In the genomic region with DNA sequence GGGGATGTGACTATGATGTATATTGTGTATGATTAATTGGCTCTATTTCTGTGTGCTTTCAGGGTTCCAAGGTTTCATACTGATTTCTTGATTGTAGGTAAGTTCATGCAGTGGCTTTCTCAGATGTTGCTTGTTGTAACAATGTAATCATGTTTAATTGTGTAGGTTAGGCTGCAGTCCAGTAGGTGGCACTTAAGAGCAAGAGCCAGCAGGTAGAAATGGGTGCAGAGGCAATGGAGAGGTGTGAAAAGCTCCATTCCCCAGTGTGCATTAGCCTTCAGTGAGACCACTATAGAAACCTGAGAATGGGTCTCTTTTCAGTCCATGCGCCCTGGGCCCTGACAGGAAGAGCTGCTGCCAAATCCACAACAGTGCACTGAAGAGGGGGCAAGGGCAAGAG, we compare ENCODE assay signal across 12 cellular contexts. TPM values are rescaled to one million over a fixed set of nuclear protein-coding genes. Genes with fewer than 3 reads are reported as not detected.
DNase-seq lines count a peak whose midpoint lies in the region; ATAC-seq, FAIRE-seq and TF ChIP-seq lines count a peak whose summit lies in the region.
"Had no signal": no experiment of that assay in that cellular context is flagged by ENCODE, and none has a peak within 500 bp of the region (broad histone marks: within the 10 kb centered on the region; RNA-seq: fewer than 3 reads in every experiment).

No MANE protein-coding gene starts in this region.

- BruUV-seq in GM12878 (replicated peaks; lab: Mats Ljungman, UMichigan) = no TSS peak

- no peaks in the 10 kb centered on the region for H3F3A ChIP-seq in SK-N-SH (replicated peaks; ENCODE audit: insufficient read depth)

- RAD21 ChIA-PET in GM12878 (lab: Charles Lee; ENCODE audit: unreplicated experiment) = no interaction called here

- H3K9ac ChIP-seq in SK-N-SH = no peak overlapping the region
- no peak overlapping the region for H3K9ac ChIP-seq in KMS-11
- no peak overlapping the region for H3K9ac ChIP-seq in GM12878 (ENCODE audit: control insufficient read depth, insufficient read depth, low read length)

- H4K20me1 ChIP-seq in SK-N-SH (ENCODE audit: insufficient read depth) (no peaks in the 10 kb centered on the region), KMS-11 (ENCODE audit: insufficient read depth) (no peaks in the 10 kb centered on the region), GM12878 (ENCODE audit: control insufficient read depth, insufficient read depth) (no peaks in the 10 kb centered on the region)

- H3K4me1 Mint-ChIP-seq in type B pancreatic cell (ENCODE audit: unreplicated experiment) = no peaks in the 10 kb centered on the region

- SMC1A ChIA-PET in GM12878 (lab: Charles Lee; ENCODE audit: uncharacterized antibody, unreplicated experiment) = no interaction called here

- DNase-seq in SK-N-SH = peak; percentile 8
- no peak for DNase-seq in GM12878 (ENCODE audit: low read depth, low spot score)
- DNase-seq in type B pancreatic cell (ENCODE audit: extremely low spot score, unreplicated experiment) = no peak
- DNase-seq: amniotic stem cell; effector CD4-positive, alpha-beta T cell; NCI-H1436 treated with DMSO at 0.1 percent for 48 hours had no signal

- H3K4me2 ChIP-seq in SK-N-SH = no peak overlapping the region
- no peak overlapping the region for H3K4me2 ChIP-seq in KMS-11
- H3K4me2 ChIP-seq in GM12878 (ENCODE audit: control insufficient read depth, insufficient read depth) = no peak overlapping the region

- in situ Hi-C loops in GM12878 (cut with MboI) = no loop called here

- FAIRE-seq in GM12878 (lab: Jason Lieb, UNC) = no peak

- no peaks in the 10 kb centered on the region for H3K36me3 Mint-ChIP-seq in type B pancreatic cell

- no peak overlapping the region for H3K4me3 ChIP-seq in SK-N-SH (ENCODE audit: low read depth in 2 of 2, low read length in 1 of 2)
- H3K4me3 ChIP-seq in KMS-11 (IDR thresholded peaks at IDR 0.05; ENCODE audit: insufficient read depth, low read depth, low read length) = no peak overlapping the region
- no peak overlapping the region for H3K4me3 ChIP-seq in GM12878

- 0 out of 2 replicates have a peak, but pooled peaks cover 5% of the 10 kb centered on the region for H3K9me2 ChIP-seq in SK-N-SH

- H3K36me3 ChIP-seq in SK-N-SH (replicated peaks in 1 of 2; ENCODE audit: control insufficient read depth in 1 of 2, insufficient read depth in 2 of 2, low read length in 1 of 2) = no peaks in the 10 kb centered on the region
- H3K36me3 ChIP-seq in KMS-11 (ENCODE audit: insufficient read depth) = no peaks in the 10 kb centered on the region
- no peaks in the 10 kb centered on the region for H3K36me3 ChIP-seq in GM12878 (ENCODE audit: control insufficient read depth in 2 of 2, insufficient read depth in 2 of 2, low read length in 1 of 2)

- H3K27ac ChIP-seq in SK-N-SH (ENCODE audit: low read depth in 2 of 2, low read length in 1 of 2) (no peak overlapping the region), KMS-11 (no peak overlapping the region), GM12878 (ENCODE audit: control insufficient read depth, insufficient read depth) (no peak overlapping the region)

- WGBS in SK-N-SH (ENCODE audit: low lambda C conversion rate) = no CpG with 5 or more reads among the region's 1 CpG
- WGBS in GM12878 (ENCODE audit: insufficient coverage, insufficient replicate concordance, low lambda C conversion rate, missing lambda C conversion rate) = 57% methylated on average over 1 of the region's 1 CpG

- TF ChIP-seq RAD21 in SK-N-SH (IDR thresholded peaks at IDR 0.05; ENCODE audit: low read length) = peak; percentile 28; the same call in 1 of the 2 replicates
- peak; percentile 43 for TF ChIP-seq RAD21 in GM12878 (IDR thresholded peaks at IDR 0.05; ENCODE audit: insufficient read depth, low read depth, low read length)

- TF ChIP-seq CTCF in SK-N-SH (IDR thresholded peaks at IDR 0.05) = peak; percentile 49
- TF ChIP-seq CTCF in KMS-11 (conservative IDR thresholded peaks at IDR 0.05; ENCODE audit: low read depth, low read length) = peak; percentile 49; the same call in 1 of the 2 replicates
- TF ChIP-seq CTCF in GM12878 (IDR thresholded peaks at IDR 0.05 in 2 of 3, conservative IDR thresholded peaks at IDR 0.05 in 1 of 3; ENCODE audit: control insufficient read depth in 2 of 3, extremely low read depth in 1 of 3, insufficient read depth in 1 of 3, low read depth in 3 of 3, low read length in 3 of 3) = peak; percentile 33 to 55 (median 50); a peak in 4 of 6 replicates
- TF ChIP-seq CTCF in type B pancreatic cell (conservative IDR thresholded peaks at IDR 0.05) = peak; percentile 57

- TF ChIP-seq POLR2A in GM12878 (IDR thresholded peaks at IDR 0.05; ENCODE audit: low read depth, low read length) = no peak

- POLR2A ChIA-PET in SK-N-SH (lab: Yijun Ruan, JAX) (no interaction called here), GM12878 (lab: Charles Lee) (no interaction called here)

- H3K79me2 ChIP-seq in SK-N-SH (ENCODE audit: insufficient read depth) (no peaks in the 10 kb centered on the region), KMS-11 (ENCODE audit: insufficient read depth, low read depth) (no peaks in the 10 kb centered on the region), GM12878 (ENCODE audit: control insufficient read depth, insufficient read depth, low read length) (no peaks in the 10 kb centered on the region)

- no peaks in the 10 kb centered on the region for H3K9me3 ChIP-seq in SK-N-SH
- no peaks in the 10 kb centered on the region for H3K9me3 ChIP-seq in GM12878 (replicated peaks; ENCODE audit: control insufficient read depth, insufficient read depth, low read length)

- no peak for ATAC-seq in SK-N-SH treated with all-trans-retinoic acid at 6 μM for 48 hours
- ATAC-seq in GM12878 = peak; percentile 64
- no peak for ATAC-seq in HG02610 (IDR thresholded peaks at IDR 0.05; ENCODE audit: unreplicated experiment)
- ATAC-seq in GM21360 (IDR thresholded peaks at IDR 0.05; ENCODE audit: unreplicated experiment) = no peak
- ATAC-seq in GM19023 (IDR thresholded peaks at IDR 0.05; ENCODE audit: unreplicated experiment) = no peak

- H3K4me1 ChIP-seq in SK-N-SH (ENCODE audit: control insufficient read depth in 1 of 2, insufficient read depth in 2 of 2, low read depth in 1 of 2, low read length in 1 of 2) (no peaks in the 10 kb centered on the region), KMS-11 (ENCODE audit: low read depth, poor library complexity, severe bottlenecking) (peaks cover 5% of the 10 kb centered on the region), GM12878 (ENCODE audit: control insufficient read depth, insufficient read depth, low read length) (no peaks in the 10 kb centered on the region)

- no peak overlapping the region for H3K4me3 Mint-ChIP-seq in type B pancreatic cell
- H3K4me3 Mint-ChIP-seq: stimulated activated naive CD8-positive, alpha-beta T cell treated with anti-CD3 and anti-CD28 coated beads, Interleukin-15, Interleukin-2, amounts not matched to agents 100 ng/mL and 50 ng/mL, for 24 hours had no signal

- no peaks in the 10 kb centered on the region for H3K27me3 ChIP-seq in SK-N-SH (ENCODE audit: insufficient read depth)
- H3K27me3 ChIP-seq in KMS-11 (ENCODE audit: insufficient read depth, low read depth) = no peaks in the 10 kb centered on the region
- H3K27me3 ChIP-seq in GM12878 (replicated peaks in 1 of 2; ENCODE audit: control insufficient read depth in 2 of 2, insufficient read depth in 2 of 2, low read length in 1 of 2) = no peaks in the 10 kb centered on the region

- intact Hi-C loops in GM12878 (cut with micrococcal nuclease; ENCODE audit: unreplicated experiment) = no loop called here

- no peak overlapping the region for H3K27ac Mint-ChIP-seq in type B pancreatic cell
- H3K27ac Mint-ChIP-seq: stimulated activated naive CD8-positive, alpha-beta T cell treated with anti-CD3 and anti-CD28 coated beads, Interleukin-15, Interleukin-2, amounts not matched to agents 100 ng/mL and 50 ng/mL, for 24 hours had no signal

- no peak overlapping the region for H2AFZ ChIP-seq in SK-N-SH (ENCODE audit: low read depth)
- no peak overlapping the region for H2AFZ ChIP-seq in KMS-11 (ENCODE audit: low read depth)
- no peak overlapping the region for H2AFZ ChIP-seq in GM12878 (ENCODE audit: control insufficient read depth, low read depth, low read length)

- CTCF ChIA-PET in SK-N-SH (lab: Yijun Ruan, JAX) = interaction anchor here (0.7 to 1.2 kb wide), 3 partner anchors 53 to 1727 kb away, joined by 3 read pairs; no protein-coding TSS in a partner anchor
- CTCF ChIA-PET in GM12878 (lab: Yijun Ruan, JAX) = interaction anchor here (1.2 kb wide), 1 partner anchor 140 kb away, joined by 3 read pairs; no protein-coding TSS in a partner anchor

- no peaks in the 10 kb centered on the region for H3K27me3 Mint-ChIP-seq in type B pancreatic cell
- H3K27me3 Mint-ChIP-seq: stimulated activated naive CD8-positive, alpha-beta T cell treated with anti-CD3 and anti-CD28 coated beads, Interleukin-15, Interleukin-2, amounts not matched to agents 100 ng/mL and 50 ng/mL, for 24 hours had no signal

- TF ChIP-seq EP300 in SK-N-SH (IDR thresholded peaks at IDR 0.05; ENCODE audit: borderline replicate concordance in 1 of 2, low read depth in 1 of 2, low read length in 1 of 2) (no peak), GM12878 (IDR thresholded peaks at IDR 0.05; ENCODE audit: borderline replicate concordance in 1 of 2, control insufficient read depth in 1 of 2, low read depth in 2 of 2, low read length in 2 of 2) (no peak)

- H3K9me3 Mint-ChIP-seq in type B pancreatic cell = peaks cover 3% of the 10 kb centered on the region

TF ChIP-seq in SK-N-SH treated with all-trans-retinoic acid at 6 μM for 48 hours, 23 proteins besides CTCF, POLR2A, EP300 and RAD21 (continues in another document):
- no peak for TF ChIP-seq ZNF8 (CRISPR knock-in tag; IDR thresholded peaks at IDR 0.05)

RNA-seq across cellular contexts. Expression of a gene that starts 28.2 kb away (rescaled TPM):
- polyA plus RNA-seq in SK-N-SH (2012; rRNA removed) (not detected in 2 replicates), GM12878 (2011; rRNA removed) (not detected in 2 replicates), GM12878 (2014; fragmentation: Illumina TruSeq; extraction: Trizol) (not detected in 2 replicates), GM12878 (2014; fragmentation: Nextera tagmentation; extraction: Ambion mirVana) (not detected), GM12878 (2014; rRNA removed) (not detected in 2 replicates), GM12878 (2016; fragmentation: Nextera tagmentation; extraction: Ambion mirVana) (not detected)
- polyA plus RNA-seq in SK-N-SH (2012; cell fraction: cytosol; rRNA removed) = not detected in 2 replicates
- polyA plus RNA-seq in SK-N-SH (2012; cell fraction: nucleus; rRNA removed) = not detected in 2 replicates
- total RNA-seq in GM12878 (2013; cell fraction: nucleolus; rRNA removed) = not detected in 2 replicates
- total RNA-seq in GM12878 (2014; rRNA removed) (not detected in 2 replicates), GM12878 (2014; rRNA removed; fragmentation: Illumina TruSeq; extraction: Trizol) (not detected in 2 replicates), GM12878 (2021) (not detected in 2 replicates), type B pancreatic cell (ENCODE audit: low replicate concordance) (0.64 and 0.85 TPM in 2 replicates)
- not detected for polyA plus RNA-seq in GM12878 (2011; ENCODE audit: low read depth)
- not detected in 2 replicates for polyA plus RNA-seq in GM12878 (2011; cell fraction: cytosol; rRNA removed)
- polyA plus RNA-seq in GM12878 (2011; cell fraction: nucleus; rRNA removed) = not detected in 2 replicates
- not detected in 2 replicates for polyA plus RNA-seq in GM12878 (2012)
- polyA minus RNA-seq in GM12878 (2011; rRNA and poly(A)+ RNA removed) = not detected in 2 replicates
- polyA minus RNA-seq in GM12878 (2011; cell fraction: cytosol; rRNA and poly(A)+ RNA removed) = not detected in 2 replicates
- not detected in 2 replicates for polyA minus RNA-seq in GM12878 (2011; cell fraction: nucleus; rRNA and poly(A)+ RNA removed)
